ENCODE assay signal across 8 cellular contexts in genomic region chr20:18793625-18794427, GRCh38. TPM values are rescaled to one million over a fixed set of nuclear protein-coding genes. Genes with fewer than 3 reads are reported as not detected.
DNase-seq lines count a peak whose midpoint lies in the region; ATAC-seq and TF ChIP-seq lines count a peak whose summit lies in the region.

No MANE protein-coding gene starts in this region.

- no peak overlapping the region for H3K27ac ChIP-seq in trophoblast cell (ENCODE audit: low read depth, low read length)

- H4K91ac ChIP-seq in trophoblast cell (ENCODE audit: low read depth, low read length) = peak overlapping the region; percentile 34

- no peaks in the 10 kb centered on the region for H3K4me1 ChIP-seq in trophoblast cell (ENCODE audit: control insufficient read depth in 1 of 2, insufficient read depth in 2 of 2, low read length in 2 of 2)

- peaks cover 8% of the 10 kb centered on the region for H3K27me3 Mint-ChIP-seq in activated naive CD8-positive, alpha-beta T cell treated with anti-CD3 and anti-CD28 coated beads, Interleukin-2, amount 50 U/mL, for 24 hours
- peaks cover 31% of the 10 kb centered on the region for H3K27me3 Mint-ChIP-seq in type B pancreatic cell

- H3K23ac ChIP-seq in trophoblast cell (ENCODE audit: low read length) = no peak overlapping the region

- H2BK5ac ChIP-seq in trophoblast cell (ENCODE audit: low read depth, low read length, poor library complexity) = no peak overlapping the region

- H2AFZ ChIP-seq in trophoblast cell (ENCODE audit: insufficient read depth, low read length, poor library complexity) = peak overlapping the region; percentile 32

- peak overlapping the region; percentile 89 for H3K27ac Mint-ChIP-seq in activated naive CD8-positive, alpha-beta T cell treated with anti-CD3 and anti-CD28 coated beads, Interleukin-2, amount 50 U/mL, for 24 hours
- peak overlapping the region; percentile 94 for H3K27ac Mint-ChIP-seq in type B pancreatic cell

- no peaks in the 10 kb centered on the region for H3K79me1 ChIP-seq in trophoblast cell (ENCODE audit: low read length)

- ATAC-seq in HG02610 (IDR thresholded peaks at IDR 0.05; ENCODE audit: unreplicated experiment) = peak; percentile 89
- ATAC-seq in activated naive CD8-positive, alpha-beta T cell treated with anti-CD3 and anti-CD28 coated beads, Interleukin-2, amount 50 U/mL, for 24 hours = peak; percentile 99

- peak overlapping the region; percentile 83 for H3K9ac ChIP-seq in trophoblast cell (ENCODE audit: low read length)

- H4K8ac ChIP-seq in trophoblast cell (ENCODE audit: low read depth, low read length) = peak overlapping the region; percentile 84

- H3K4me2 ChIP-seq in trophoblast cell (ENCODE audit: low read length) = peak overlapping the region; percentile 70

- H3K4ac ChIP-seq in trophoblast cell (ENCODE audit: low read depth, low read length) = no peak overlapping the region

- H3K9me3 Mint-ChIP-seq in activated naive CD8-positive, alpha-beta T cell treated with anti-CD3 and anti-CD28 coated beads, Interleukin-2, amount 50 U/mL, for 24 hours = peaks cover 4% of the 10 kb centered on the region
- H3K9me3 Mint-ChIP-seq in type B pancreatic cell = peaks cover 7% of the 10 kb centered on the region

- no peaks in the 10 kb centered on the region for H3K79me2 ChIP-seq in trophoblast cell (ENCODE audit: control insufficient read depth, insufficient read depth, low read length, poor library complexity)

- H4K12ac ChIP-seq in trophoblast cell (ENCODE audit: low read depth, low read length) = peak overlapping the region; percentile 20

- intact Hi-C loops in cardiac septum (cut with DNase I) = no loop called here

- peak; percentile 30 for TF ChIP-seq CTCF in GM12864 (IDR thresholded peaks at IDR 0.05; ENCODE audit: low read depth, low read length, missing control alignments)
- no peak for TF ChIP-seq CTCF in type B pancreatic cell (conservative IDR thresholded peaks at IDR 0.05)

- H3K27me3 ChIP-seq in trophoblast cell (ENCODE audit: insufficient read depth, low read length) = peaks cover 2% of the 10 kb centered on the region

- H3K36me3 ChIP-seq in trophoblast cell (ENCODE audit: control insufficient read depth in 1 of 2, insufficient read depth in 2 of 2, low read length in 2 of 2) = no peaks in the 10 kb centered on the region

- H3K9me3 ChIP-seq in trophoblast cell (ENCODE audit: insufficient read depth, low read depth, low read length) = no peaks in the 10 kb centered on the region

- peak overlapping the region; percentile 62 for H3K14ac ChIP-seq in trophoblast cell (ENCODE audit: low read length)

- no CpG with 5 or more reads among the region's 29 CpGs for WGBS in trophoblast cell (ENCODE audit: extremely low coverage, insufficient coverage, insufficient read length)

- H2AK5ac ChIP-seq in trophoblast cell (ENCODE audit: low read length) = no peak overlapping the region

- no peak overlapping the region for H2BK120ac ChIP-seq in trophoblast cell (ENCODE audit: insufficient read depth, low read length, poor library complexity)

- no peak overlapping the region for H2BK12ac ChIP-seq in trophoblast cell (ENCODE audit: low read length)

- H3K4me1 Mint-ChIP-seq in activated naive CD8-positive, alpha-beta T cell treated with anti-CD3 and anti-CD28 coated beads, Interleukin-2, amount 50 U/mL, for 24 hours = peaks cover 12% of the 10 kb centered on the region
- H3K4me1 Mint-ChIP-seq in type B pancreatic cell (ENCODE audit: unreplicated experiment) = peaks cover 8% of the 10 kb centered on the region

- H3K4me3 Mint-ChIP-seq in activated naive CD8-positive, alpha-beta T cell treated with anti-CD3 and anti-CD28 coated beads, Interleukin-2, amount 50 U/mL, for 24 hours = peak overlapping the region; percentile 86
- peak overlapping the region; percentile 88 for H3K4me3 Mint-ChIP-seq in type B pancreatic cell

- H3K4me3 ChIP-seq in GM12864 (ENCODE audit: low read depth, low read length) = peak overlapping the region; percentile 58
- peak overlapping the region; percentile 80 for H3K4me3 ChIP-seq in trophoblast cell (ENCODE audit: low read depth, low read length)

- H3K18ac ChIP-seq in trophoblast cell (ENCODE audit: low read length) = no peak overlapping the region

- DNase-seq in GM12864 (ENCODE audit: low read depth) = peak; percentile 93
- DNase-seq in NCI-H1092 (lab: John Stamatoyannopoulos, UW) = peak; percentile 93
- DNase-seq in SKM-1 treated with dmso at 0.1 percent for 144 hours (lab: John Stamatoyannopoulos, UW; ENCODE audit: unreplicated experiment) = peak; percentile 59
- DNase-seq in activated naive CD8-positive, alpha-beta T cell treated with anti-CD3 and anti-CD28 coated beads, Interleukin-2, amount 50 U/mL, for 24 hours = peak; percentile 81
- DNase-seq in cardiac septum (ENCODE audit: low spot score) = peak; percentile 95
- peak; percentile 92 to 96 for DNase-seq in trophoblast cell
- DNase-seq in type B pancreatic cell (ENCODE audit: extremely low spot score, unreplicated experiment) = peak; percentile 77

- peaks cover 5% of the 10 kb centered on the region for H3K36me3 Mint-ChIP-seq in activated naive CD8-positive, alpha-beta T cell treated with anti-CD3 and anti-CD28 coated beads, Interleukin-2, amount 50 U/mL, for 24 hours (ENCODE audit: low read depth)
- peaks cover 3% of the 10 kb centered on the region for H3K36me3 Mint-ChIP-seq in type B pancreatic cell

RNA-seq across cellular contexts. Expression of gene SCP2D1, which starts 19.8 kb away (rescaled TPM):
- total RNA-seq in cardiac septum = not detected
- polyA plus RNA-seq in trophoblast cell (2013) = not detected in 2 replicates
- total RNA-seq in type B pancreatic cell (ENCODE audit: low replicate concordance) = not detected in 2 replicates
